ENCODE assay signal across 1 cellular context in the genomic region with DNA sequence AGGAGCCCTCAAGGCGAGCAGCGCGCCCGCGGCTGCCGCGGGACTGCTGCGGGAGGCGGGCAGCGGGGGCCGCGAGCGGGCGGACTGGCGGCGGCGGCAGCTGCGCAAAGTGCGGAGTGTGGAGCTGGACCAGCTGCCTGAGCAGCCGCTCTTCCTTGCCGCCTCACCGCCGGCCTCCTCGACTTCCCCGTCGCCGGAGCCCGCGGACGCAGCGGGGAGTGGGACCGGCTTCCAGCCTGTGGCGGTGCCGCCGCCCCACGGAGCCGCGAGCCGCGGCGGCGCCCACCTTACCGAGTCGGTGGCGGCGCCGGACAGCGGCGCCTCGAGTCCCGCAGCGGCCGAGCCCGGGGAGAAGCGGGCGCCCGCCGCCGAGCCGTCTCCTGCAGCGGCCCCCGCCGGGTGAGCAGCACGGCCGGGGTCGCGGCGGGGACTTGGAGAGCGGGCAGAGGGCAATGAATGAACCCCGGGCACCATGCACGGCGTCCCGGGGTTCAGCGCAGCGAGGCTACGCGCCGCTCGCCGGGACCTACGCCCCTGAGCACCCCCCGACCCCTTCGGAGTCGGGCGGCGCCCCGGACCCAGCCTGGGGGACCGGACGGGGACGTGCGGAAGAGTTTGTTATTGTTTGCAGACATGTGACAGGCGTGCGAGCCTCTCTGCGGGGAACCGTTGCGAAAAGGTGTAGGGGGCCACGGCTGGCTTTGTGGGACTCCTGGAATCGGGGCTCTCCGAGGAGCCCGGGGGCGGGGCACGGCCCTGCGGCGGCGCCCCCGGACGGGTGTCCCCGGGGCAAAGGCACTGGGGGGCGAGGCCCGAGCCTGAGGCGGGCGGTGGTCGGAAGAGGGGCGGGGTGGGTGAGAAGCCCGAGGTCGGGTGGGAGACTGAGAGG.
TF ChIP-seq lines count a peak whose summit lies in the region.

No MANE protein-coding gene starts in this region.

TF ChIP-seq in HepG2, 621 proteins besides CTCF, POLR2A, EP300 and RAD21 (continued from another document and continues in another):
- TF ChIP-seq, protein P1, sequence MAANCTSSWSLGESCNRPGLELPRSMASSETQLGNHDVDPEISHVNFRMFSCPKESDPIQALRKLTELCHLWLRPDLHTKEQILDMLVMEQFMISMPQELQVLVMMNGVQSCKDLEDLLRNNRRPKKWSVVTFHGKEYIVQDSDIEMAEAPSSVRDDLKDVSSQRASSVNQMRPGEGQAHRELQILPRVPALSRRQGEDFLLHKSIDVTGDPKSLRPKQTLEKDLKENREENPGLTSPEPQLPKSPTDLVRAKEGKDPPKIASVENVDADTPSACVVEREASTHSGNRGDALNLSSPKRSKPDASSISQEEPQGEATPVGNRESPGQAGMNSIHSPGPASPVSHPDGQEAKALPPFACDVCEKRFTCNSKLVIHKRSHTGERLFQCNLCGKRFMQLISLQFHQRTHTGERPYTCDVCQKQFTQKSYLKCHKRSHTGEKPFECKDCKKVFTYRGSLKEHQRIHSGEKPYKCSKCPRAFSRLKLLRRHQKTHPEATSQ (CRISPR knock-in tag; IDR thresholded peaks at IDR 0.05; ENCODE audit: borderline replicate concordance): no peak
- TF ChIP-seq KDM5A (IDR thresholded peaks at IDR 0.05; ENCODE audit: borderline replicate concordance, low read length): no peak
- TF ChIP-seq AGO2 (optimal IDR thresholded peaks at IDR 0.05; ENCODE audit: low read depth, low read length): peak; percentile 76
- no peak for TF ChIP-seq POLR2G (IDR thresholded peaks at IDR 0.05; ENCODE audit: low read depth, low read length)
- no peak for TF ChIP-seq PHF21A (CRISPR knock-in tag; IDR thresholded peaks at IDR 0.05)
- TF ChIP-seq KLF6 (CRISPR knock-in tag; IDR thresholded peaks at IDR 0.05): no peak
- TF ChIP-seq ZNF781 (CRISPR knock-in tag; IDR thresholded peaks at IDR 0.05; ENCODE audit: borderline replicate concordance, not compliant biosample characterization): no peak
- TF ChIP-seq, protein P2, sequence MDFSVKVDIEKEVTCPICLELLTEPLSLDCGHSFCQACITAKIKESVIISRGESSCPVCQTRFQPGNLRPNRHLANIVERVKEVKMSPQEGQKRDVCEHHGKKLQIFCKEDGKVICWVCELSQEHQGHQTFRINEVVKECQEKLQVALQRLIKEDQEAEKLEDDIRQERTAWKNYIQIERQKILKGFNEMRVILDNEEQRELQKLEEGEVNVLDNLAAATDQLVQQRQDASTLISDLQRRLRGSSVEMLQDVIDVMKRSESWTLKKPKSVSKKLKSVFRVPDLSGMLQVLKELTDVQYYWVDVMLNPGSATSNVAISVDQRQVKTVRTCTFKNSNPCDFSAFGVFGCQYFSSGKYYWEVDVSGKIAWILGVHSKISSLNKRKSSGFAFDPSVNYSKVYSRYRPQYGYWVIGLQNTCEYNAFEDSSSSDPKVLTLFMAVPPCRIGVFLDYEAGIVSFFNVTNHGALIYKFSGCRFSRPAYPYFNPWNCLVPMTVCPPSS (IDR thresholded peaks at IDR 0.05): no peak
- TF ChIP-seq, protein P3, sequence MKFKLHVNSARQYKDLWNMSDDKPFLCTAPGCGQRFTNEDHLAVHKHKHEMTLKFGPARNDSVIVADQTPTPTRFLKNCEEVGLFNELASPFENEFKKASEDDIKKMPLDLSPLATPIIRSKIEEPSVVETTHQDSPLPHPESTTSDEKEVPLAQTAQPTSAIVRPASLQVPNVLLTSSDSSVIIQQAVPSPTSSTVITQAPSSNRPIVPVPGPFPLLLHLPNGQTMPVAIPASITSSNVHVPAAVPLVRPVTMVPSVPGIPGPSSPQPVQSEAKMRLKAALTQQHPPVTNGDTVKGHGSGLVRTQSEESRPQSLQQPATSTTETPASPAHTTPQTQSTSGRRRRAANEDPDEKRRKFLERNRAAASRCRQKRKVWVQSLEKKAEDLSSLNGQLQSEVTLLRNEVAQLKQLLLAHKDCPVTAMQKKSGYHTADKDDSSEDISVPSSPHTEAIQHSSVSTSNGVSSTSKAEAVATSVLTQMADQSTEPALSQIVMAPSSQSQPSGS (CRISPR knock-in tag; IDR thresholded peaks at IDR 0.05): no peak
- TF ChIP-seq, protein P4, sequence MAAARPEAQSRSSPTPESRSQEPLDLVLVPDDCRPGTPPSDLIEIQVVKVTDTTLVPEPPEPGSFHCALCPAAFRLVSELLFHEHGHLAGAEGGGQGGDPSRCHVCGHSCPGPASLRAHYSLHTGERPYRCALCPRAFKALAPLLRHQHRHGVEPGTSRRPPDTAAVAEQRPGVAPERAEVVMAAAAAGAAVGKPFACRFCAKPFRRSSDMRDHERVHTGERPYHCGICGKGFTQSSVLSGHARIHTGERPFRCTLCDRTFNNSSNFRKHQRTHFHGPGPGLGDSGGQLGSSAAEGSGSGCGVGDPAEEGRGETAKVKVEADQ (CRISPR knock-in tag; IDR thresholded peaks at IDR 0.05; ENCODE audit: borderline replicate concordance): no peak; the same call in 1 of the 2 replicates
- TF ChIP-seq KLF13 (CRISPR knock-in tag; IDR thresholded peaks at IDR 0.05): no peak
- no peak for TF ChIP-seq ZNF660 (CRISPR knock-in tag; IDR thresholded peaks at IDR 0.05; ENCODE audit: borderline replicate concordance, low read depth)
- TF ChIP-seq, protein P5, sequence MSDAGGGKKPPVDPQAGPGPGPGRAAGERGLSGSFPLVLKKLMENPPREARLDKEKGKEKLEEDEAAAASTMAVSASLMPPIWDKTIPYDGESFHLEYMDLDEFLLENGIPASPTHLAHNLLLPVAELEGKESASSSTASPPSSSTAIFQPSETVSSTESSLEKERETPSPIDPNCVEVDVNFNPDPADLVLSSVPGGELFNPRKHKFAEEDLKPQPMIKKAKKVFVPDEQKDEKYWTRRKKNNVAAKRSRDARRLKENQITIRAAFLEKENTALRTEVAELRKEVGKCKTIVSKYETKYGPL (CRISPR knock-in tag; IDR thresholded peaks at IDR 0.05): no peak
- no peak for TF ChIP-seq ZFP41 (CRISPR knock-in tag; IDR thresholded peaks at IDR 0.05; ENCODE audit: borderline replicate concordance)
- TF ChIP-seq ZC3H13 (CRISPR knock-in tag; IDR thresholded peaks at IDR 0.05): 0 out of 2 replicates have a peak, but pooled peaks have one; percentile 10
- TF ChIP-seq THYN1 (CRISPR knock-in tag; IDR thresholded peaks at IDR 0.05; ENCODE audit: borderline replicate concordance, low read depth): 0 out of 2 replicates have a peak, but pooled peaks have one; percentile 2
- TF ChIP-seq SYNCRIP (IDR thresholded peaks at IDR 0.05; ENCODE audit: insufficient read depth, low read depth, low read length): no peak
- TF ChIP-seq, protein P6, sequence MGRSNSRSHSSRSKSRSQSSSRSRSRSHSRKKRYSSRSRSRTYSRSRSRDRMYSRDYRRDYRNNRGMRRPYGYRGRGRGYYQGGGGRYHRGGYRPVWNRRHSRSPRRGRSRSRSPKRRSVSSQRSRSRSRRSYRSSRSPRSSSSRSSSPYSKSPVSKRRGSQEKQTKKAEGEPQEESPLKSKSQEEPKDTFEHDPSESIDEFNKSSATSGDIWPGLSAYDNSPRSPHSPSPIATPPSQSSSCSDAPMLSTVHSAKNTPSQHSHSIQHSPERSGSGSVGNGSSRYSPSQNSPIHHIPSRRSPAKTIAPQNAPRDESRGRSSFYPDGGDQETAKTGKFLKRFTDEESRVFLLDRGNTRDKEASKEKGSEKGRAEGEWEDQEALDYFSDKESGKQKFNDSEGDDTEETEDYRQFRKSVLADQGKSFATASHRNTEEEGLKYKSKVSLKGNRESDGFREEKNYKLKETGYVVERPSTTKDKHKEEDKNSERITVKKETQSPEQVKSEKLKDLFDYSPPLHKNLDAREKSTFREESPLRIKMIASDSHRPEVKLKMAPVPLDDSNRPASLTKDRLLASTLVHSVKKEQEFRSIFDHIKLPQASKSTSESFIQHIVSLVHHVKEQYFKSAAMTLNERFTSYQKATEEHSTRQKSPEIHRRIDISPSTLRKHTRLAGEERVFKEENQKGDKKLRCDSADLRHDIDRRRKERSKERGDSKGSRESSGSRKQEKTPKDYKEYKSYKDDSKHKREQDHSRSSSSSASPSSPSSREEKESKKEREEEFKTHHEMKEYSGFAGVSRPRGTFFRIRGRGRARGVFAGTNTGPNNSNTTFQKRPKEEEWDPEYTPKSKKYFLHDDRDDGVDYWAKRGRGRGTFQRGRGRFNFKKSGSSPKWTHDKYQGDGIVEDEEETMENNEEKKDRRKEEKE (IDR thresholded peaks at IDR 0.05): no peak
- TF ChIP-seq, protein P7, sequence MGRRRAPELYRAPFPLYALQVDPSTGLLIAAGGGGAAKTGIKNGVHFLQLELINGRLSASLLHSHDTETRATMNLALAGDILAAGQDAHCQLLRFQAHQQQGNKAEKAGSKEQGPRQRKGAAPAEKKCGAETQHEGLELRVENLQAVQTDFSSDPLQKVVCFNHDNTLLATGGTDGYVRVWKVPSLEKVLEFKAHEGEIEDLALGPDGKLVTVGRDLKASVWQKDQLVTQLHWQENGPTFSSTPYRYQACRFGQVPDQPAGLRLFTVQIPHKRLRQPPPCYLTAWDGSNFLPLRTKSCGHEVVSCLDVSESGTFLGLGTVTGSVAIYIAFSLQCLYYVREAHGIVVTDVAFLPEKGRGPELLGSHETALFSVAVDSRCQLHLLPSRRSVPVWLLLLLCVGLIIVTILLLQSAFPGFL (CRISPR knock-in tag; IDR thresholded peaks at IDR 0.05): no peak
- TF ChIP-seq NCOA1 (CRISPR knock-in tag; IDR thresholded peaks at IDR 0.05): no peak
- no peak for TF ChIP-seq ISL2 (CRISPR knock-in tag; IDR thresholded peaks at IDR 0.05)
- no peak for TF ChIP-seq CBX1 (IDR thresholded peaks at IDR 0.05; ENCODE audit: low read depth)
- TF ChIP-seq TARDBP (CRISPR knock-in tag; IDR thresholded peaks at IDR 0.05): no peak
- 0 out of 2 replicates have a peak, but pooled peaks have one; percentile 2 for TF ChIP-seq YEATS4 (CRISPR knock-in tag; IDR thresholded peaks at IDR 0.05; ENCODE audit: borderline replicate concordance)
- TF ChIP-seq NAIF1 (CRISPR knock-in tag; IDR thresholded peaks at IDR 0.05; ENCODE audit: borderline replicate concordance): peak; percentile 1; the same call in 1 of the 2 replicates
- TF ChIP-seq NKX3-1 (CRISPR knock-in tag; IDR thresholded peaks at IDR 0.05): no peak
- no peak for TF ChIP-seq RFXANK (CRISPR knock-in tag; IDR thresholded peaks at IDR 0.05)
- TF ChIP-seq, protein P8, sequence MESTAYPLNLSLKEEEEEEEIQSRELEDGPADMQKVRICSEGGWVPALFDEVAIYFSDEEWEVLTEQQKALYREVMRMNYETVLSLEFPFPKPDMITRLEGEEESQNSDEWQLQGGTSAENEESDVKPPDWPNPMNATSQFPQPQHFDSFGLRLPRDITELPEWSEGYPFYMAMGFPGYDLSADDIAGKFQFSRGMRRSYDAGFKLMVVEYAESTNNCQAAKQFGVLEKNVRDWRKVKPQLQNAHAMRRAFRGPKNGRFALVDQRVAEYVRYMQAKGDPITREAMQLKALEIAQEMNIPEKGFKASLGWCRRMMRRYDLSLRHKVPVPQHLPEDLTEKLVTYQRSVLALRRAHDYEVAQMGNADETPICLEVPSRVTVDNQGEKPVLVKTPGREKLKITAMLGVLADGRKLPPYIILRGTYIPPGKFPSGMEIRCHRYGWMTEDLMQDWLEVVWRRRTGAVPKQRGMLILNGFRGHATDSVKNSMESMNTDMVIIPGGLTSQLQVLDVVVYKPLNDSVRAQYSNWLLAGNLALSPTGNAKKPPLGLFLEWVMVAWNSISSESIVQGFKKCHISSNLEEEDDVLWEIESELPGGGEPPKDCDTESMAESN (CRISPR knock-in tag; conservative IDR thresholded peaks at IDR 0.05): no peak
- TF ChIP-seq ZNF484 (CRISPR knock-in tag; IDR thresholded peaks at IDR 0.05; ENCODE audit: borderline replicate concordance, low read depth): no peak
- TF ChIP-seq ZNF777 (CRISPR knock-in tag; IDR thresholded peaks at IDR 0.05): peak; percentile 12; the same call in 1 of the 2 replicates
- TF ChIP-seq ZNF772 (CRISPR knock-in tag; IDR thresholded peaks at IDR 0.05): no peak
- TF ChIP-seq MZF1 (CRISPR knock-in tag; IDR thresholded peaks at IDR 0.05; ENCODE audit: borderline replicate concordance): no peak
- TF ChIP-seq ZNF101 (CRISPR knock-in tag; IDR thresholded peaks at IDR 0.05; ENCODE audit: borderline replicate concordance, low read depth): no peak
- TF ChIP-seq ZNF20 (CRISPR knock-in tag; IDR thresholded peaks at IDR 0.05): no peak
- no peak for TF ChIP-seq ETV5 (CRISPR knock-in tag; IDR thresholded peaks at IDR 0.05; ENCODE audit: borderline replicate concordance)
- TF ChIP-seq, protein P9, sequence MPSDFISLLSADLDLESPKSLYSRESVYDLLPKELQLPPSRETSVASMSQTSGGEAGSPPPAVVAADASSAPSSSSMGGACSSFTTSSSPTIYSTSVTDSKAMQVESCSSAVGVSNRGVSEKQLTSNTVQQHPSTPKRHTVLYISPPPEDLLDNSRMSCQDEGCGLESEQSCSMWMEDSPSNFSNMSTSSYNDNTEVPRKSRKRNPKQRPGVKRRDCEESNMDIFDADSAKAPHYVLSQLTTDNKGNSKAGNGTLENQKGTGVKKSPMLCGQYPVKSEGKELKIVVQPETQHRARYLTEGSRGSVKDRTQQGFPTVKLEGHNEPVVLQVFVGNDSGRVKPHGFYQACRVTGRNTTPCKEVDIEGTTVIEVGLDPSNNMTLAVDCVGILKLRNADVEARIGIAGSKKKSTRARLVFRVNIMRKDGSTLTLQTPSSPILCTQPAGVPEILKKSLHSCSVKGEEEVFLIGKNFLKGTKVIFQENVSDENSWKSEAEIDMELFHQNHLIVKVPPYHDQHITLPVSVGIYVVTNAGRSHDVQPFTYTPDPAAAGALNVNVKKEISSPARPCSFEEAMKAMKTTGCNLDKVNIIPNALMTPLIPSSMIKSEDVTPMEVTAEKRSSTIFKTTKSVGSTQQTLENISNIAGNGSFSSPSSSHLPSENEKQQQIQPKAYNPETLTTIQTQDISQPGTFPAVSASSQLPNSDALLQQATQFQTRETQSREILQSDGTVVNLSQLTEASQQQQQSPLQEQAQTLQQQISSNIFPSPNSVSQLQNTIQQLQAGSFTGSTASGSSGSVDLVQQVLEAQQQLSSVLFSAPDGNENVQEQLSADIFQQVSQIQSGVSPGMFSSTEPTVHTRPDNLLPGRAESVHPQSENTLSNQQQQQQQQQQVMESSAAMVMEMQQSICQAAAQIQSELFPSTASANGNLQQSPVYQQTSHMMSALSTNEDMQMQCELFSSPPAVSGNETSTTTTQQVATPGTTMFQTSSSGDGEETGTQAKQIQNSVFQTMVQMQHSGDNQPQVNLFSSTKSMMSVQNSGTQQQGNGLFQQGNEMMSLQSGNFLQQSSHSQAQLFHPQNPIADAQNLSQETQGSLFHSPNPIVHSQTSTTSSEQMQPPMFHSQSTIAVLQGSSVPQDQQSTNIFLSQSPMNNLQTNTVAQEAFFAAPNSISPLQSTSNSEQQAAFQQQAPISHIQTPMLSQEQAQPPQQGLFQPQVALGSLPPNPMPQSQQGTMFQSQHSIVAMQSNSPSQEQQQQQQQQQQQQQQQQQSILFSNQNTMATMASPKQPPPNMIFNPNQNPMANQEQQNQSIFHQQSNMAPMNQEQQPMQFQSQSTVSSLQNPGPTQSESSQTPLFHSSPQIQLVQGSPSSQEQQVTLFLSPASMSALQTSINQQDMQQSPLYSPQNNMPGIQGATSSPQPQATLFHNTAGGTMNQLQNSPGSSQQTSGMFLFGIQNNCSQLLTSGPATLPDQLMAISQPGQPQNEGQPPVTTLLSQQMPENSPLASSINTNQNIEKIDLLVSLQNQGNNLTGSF (CRISPR knock-in tag; IDR thresholded peaks at IDR 0.05): no peak
- no peak for TF ChIP-seq CEBPB (IDR thresholded peaks at IDR 0.05; ENCODE audit: borderline replicate concordance, low read depth, low read length)
- TF ChIP-seq, protein P10, sequence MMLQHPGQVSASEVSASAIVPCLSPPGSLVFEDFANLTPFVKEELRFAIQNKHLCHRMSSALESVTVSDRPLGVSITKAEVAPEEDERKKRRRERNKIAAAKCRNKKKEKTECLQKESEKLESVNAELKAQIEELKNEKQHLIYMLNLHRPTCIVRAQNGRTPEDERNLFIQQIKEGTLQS (CRISPR knock-in tag; IDR thresholded peaks at IDR 0.05): no peak
- TF ChIP-seq MAZ (IDR thresholded peaks at IDR 0.05; ENCODE audit: borderline replicate concordance, low read depth, low read length): no peak
- peak; percentile 65 for TF ChIP-seq MAZ (CRISPR knock-in tag; IDR thresholded peaks at IDR 0.05; ENCODE audit: low read depth)
- TF ChIP-seq ZNF138 (CRISPR knock-in tag; IDR thresholded peaks at IDR 0.05; ENCODE audit: low read depth): no peak
